14 cellular contexts compared by ENCODE assay signal in the genomic region with DNA sequence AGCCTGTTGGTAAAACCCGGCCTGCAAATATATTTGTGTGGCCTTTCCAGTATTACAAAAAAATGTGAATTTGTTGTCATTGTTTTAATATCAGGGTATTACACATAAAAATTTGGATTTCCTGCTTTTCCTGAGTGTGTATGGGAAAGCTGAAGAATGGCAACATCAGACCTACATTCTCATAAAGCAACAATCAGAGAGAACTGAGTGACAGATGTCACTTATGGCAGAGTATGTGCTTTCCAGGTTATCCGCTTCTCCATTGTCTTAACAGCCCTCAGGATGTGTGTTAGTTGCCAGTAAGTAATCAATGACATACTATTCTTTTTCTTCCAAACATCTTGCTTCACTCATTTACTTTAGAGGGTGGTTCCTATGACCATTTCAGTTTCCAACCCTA.
"Had no signal": no experiment of that assay in that cellular context is flagged by ENCODE, and none has a peak within 500 bp of the region (broad histone marks: within the 10 kb centered on the region; RNA-seq: fewer than 3 reads in every experiment).

No MANE protein-coding gene starts in this region.

- H3K27ac ChIP-seq: brain microvascular endothelial cell, tibial artery, WERI-Rb-1 had no signal

- H3K4me3 ChIP-seq: tibial artery had no signal

- H3K9me3 ChIP-seq: tibial artery had no signal

- ATAC-seq: activated T-helper 17 cell treated with anti-CD3 and anti-CD28 coated beads, Interleukin-2, amount 50 U/mL, for 72 hours; naive thymus-derived CD4-positive, alpha-beta T cell; right cardiac atrium had no signal

- DNase-seq: activated CD4-positive, alpha-beta T cell treated with anti-CD3 and anti-CD28 coated beads for 48 hours; activated CD8-positive, alpha-beta memory T cell treated with anti-CD3 and anti-CD28 coated beads for 24 hours; activated naive CD4-positive, alpha-beta T cell treated with anti-CD3 and anti-CD28 coated beads for 36 hours; amniotic stem cell; brain microvascular endothelial cell; hippocampal formation; naive thymus-derived CD4-positive, alpha-beta T cell; right cardiac atrium; small intestine; T-helper 1 cell; tibial artery; WERI-Rb-1 had no signal

- H3K9me3 Mint-ChIP-seq: activated naive CD4-positive, alpha-beta T cell treated with anti-CD3 and anti-CD28 coated beads for 36 hours; activated T-helper 17 cell treated with anti-CD3 and anti-CD28 coated beads, Interleukin-2, amount 50 U/mL, for 72 hours; dendritic cell treated with granulocyte-macrophage colony-stimulating factor and Interleukin-4, amounts not matched to agents 40 ng/mL and 50 ng/mL, for 4 days; naive thymus-derived CD4-positive, alpha-beta T cell had no signal

- H3K27me3 ChIP-seq: brain microvascular endothelial cell, tibial artery had no signal

- H3K36me3 ChIP-seq: brain microvascular endothelial cell, tibial artery had no signal

- H3K4me3 Mint-ChIP-seq: activated naive CD4-positive, alpha-beta T cell treated with anti-CD3 and anti-CD28 coated beads for 36 hours; activated T-helper 17 cell treated with anti-CD3 and anti-CD28 coated beads, Interleukin-2, amount 50 U/mL, for 72 hours; dendritic cell treated with granulocyte-macrophage colony-stimulating factor and Interleukin-4, amounts not matched to agents 40 ng/mL and 50 ng/mL, for 4 days had no signal

- H3K27ac Mint-ChIP-seq: activated naive CD4-positive, alpha-beta T cell treated with anti-CD3 and anti-CD28 coated beads for 36 hours; activated T-helper 17 cell treated with anti-CD3 and anti-CD28 coated beads, Interleukin-2, amount 50 U/mL, for 72 hours; dendritic cell treated with granulocyte-macrophage colony-stimulating factor and Interleukin-4, amounts not matched to agents 40 ng/mL and 50 ng/mL, for 4 days had no signal

- H3K27me3 Mint-ChIP-seq: activated T-helper 17 cell treated with anti-CD3 and anti-CD28 coated beads, Interleukin-2, amount 50 U/mL, for 72 hours; dendritic cell treated with granulocyte-macrophage colony-stimulating factor and Interleukin-4, amounts not matched to agents 40 ng/mL and 50 ng/mL, for 4 days; naive thymus-derived CD4-positive, alpha-beta T cell had no signal
